In genomic region chr19:54325631-54326030, GRCh38 we compare ENCODE assay signal across 11 cellular contexts. TPM values are rescaled to one million over a fixed set of nuclear protein-coding genes. Genes with fewer than 3 reads are reported as not detected.
"Had no signal": no experiment of that assay in that cellular context is flagged by ENCODE, and none has a peak within 500 bp of the region (broad histone marks: within the 10 kb centered on the region; RNA-seq: fewer than 3 reads in every experiment).

No MANE protein-coding gene starts in this region.

- ATAC-seq: gastroesophageal sphincter had no signal

- H3K27ac ChIP-seq: adrenal gland, gastroesophageal sphincter, heart right ventricle, right atrium auricular region, transverse colon had no signal

- H3K36me3 ChIP-seq: adrenal gland, gastroesophageal sphincter, heart right ventricle, right atrium auricular region, transverse colon had no signal

- H3K9me3 ChIP-seq: adrenal gland, gastroesophageal sphincter, right atrium auricular region, transverse colon had no signal

- H3K4me3 Mint-ChIP-seq: activated CD8-positive, alpha-beta memory T cell treated with anti-CD3 and anti-CD28 coated beads, Interleukin-2, amount 10 ng/mL, durations not matched to agents 7 days and 5 days; activated T-cell treated with anti-CD3 and anti-CD28 coated beads, Interleukin-2, amount 50 U/mL, for 24 hours had no signal

- H3K4me3 ChIP-seq: adrenal gland, gastroesophageal sphincter, heart right ventricle, lung, right atrium auricular region, transverse colon had no signal

- H3K27me3 ChIP-seq: right atrium auricular region had no signal

- H3K36me3 Mint-ChIP-seq: activated CD8-positive, alpha-beta memory T cell treated with anti-CD3 and anti-CD28 coated beads, Interleukin-2, amount 10 ng/mL, durations not matched to agents 7 days and 5 days had no signal

- DNase-seq: heart right ventricle, left colon, transverse colon had no signal

- H3K4me1 ChIP-seq: adrenal gland, gastroesophageal sphincter, right atrium auricular region, transverse colon had no signal

- FAIRE-seq: small intestine had no signal

- H3K27ac Mint-ChIP-seq: activated CD8-positive, alpha-beta memory T cell treated with anti-CD3 and anti-CD28 coated beads, Interleukin-2, amount 10 ng/mL, durations not matched to agents 7 days and 5 days; activated T-cell treated with anti-CD3 and anti-CD28 coated beads, Interleukin-2, amount 50 U/mL, for 24 hours had no signal

RNA-seq across cellular contexts. Expression of gene LILRA5, which starts 12.7 kb away (rescaled TPM):
- total RNA-seq: activated CD8-positive, alpha-beta memory T cell treated with anti-CD3 and anti-CD28 coated beads, Interleukin-2, amount 10 ng/mL, durations not matched to agents 7 days and 5 days; T-helper 2 cell treated with Interferon-gamma antibody and Interleukin-4, amounts not matched to agents 100 ng/mL and 5 ng/mL, for 36 hours had no signal

RNA-seq across cellular contexts. Expression of gene LILRA4, which starts 13.3 kb away (rescaled TPM):
- total RNA-seq: activated CD8-positive, alpha-beta memory T cell treated with anti-CD3 and anti-CD28 coated beads, Interleukin-2, amount 10 ng/mL, durations not matched to agents 7 days and 5 days; gastroesophageal sphincter; left colon; right atrium auricular region; T-helper 2 cell treated with Interferon-gamma antibody and Interleukin-4, amounts not matched to agents 100 ng/mL and 5 ng/mL, for 36 hours had no signal
- polyA plus RNA-seq: adrenal gland, heart right ventricle had no signal

RNA-seq across cellular contexts. Expression of gene LILRB2, which starts 44.7 kb away (rescaled TPM):
- total RNA-seq: activated CD8-positive, alpha-beta memory T cell treated with anti-CD3 and anti-CD28 coated beads, Interleukin-2, amount 10 ng/mL, durations not matched to agents 7 days and 5 days; T-helper 2 cell treated with Interferon-gamma antibody and Interleukin-4, amounts not matched to agents 100 ng/mL and 5 ng/mL, for 36 hours had no signal
